Comparison of ENCODE assay signal across 2 cellular contexts in genomic region chr1:50422675-50422945, GRCh38.
TF ChIP-seq lines count a peak whose summit lies in the region.

No MANE protein-coding gene starts in this region.

TF ChIP-seq in A549, 52 proteins besides CTCF, POLR2A, EP300 and RAD21 (continued from another document):
- TF ChIP-seq REST (IDR thresholded peaks at IDR 0.05): no peak
- no peak for TF ChIP-seq ZC3H11A (IDR thresholded peaks at IDR 0.05)
- no peak for TF ChIP-seq FOSB (CRISPR knock-in tag; IDR thresholded peaks at IDR 0.05)
- TF ChIP-seq BHLHE40 (IDR thresholded peaks at IDR 0.05; ENCODE audit: low read depth, low read length): no peak
- TF ChIP-seq CBX8 (IDR thresholded peaks at IDR 0.05): no peak
- no peak for TF ChIP-seq SREBF2 (IDR thresholded peaks at IDR 0.05)
- no peak for TF ChIP-seq EHMT2 (IDR thresholded peaks at IDR 0.05; ENCODE audit: low read depth)
- no peak for TF ChIP-seq RARB (CRISPR knock-in tag; IDR thresholded peaks at IDR 0.05)

TF ChIP-seq in K562, 482 proteins besides CTCF, POLR2A, EP300 and RAD21 (continued from another document):
- TF ChIP-seq CTCFL (IDR thresholded peaks at IDR 0.05; ENCODE audit: borderline replicate concordance, insufficient read depth, low read depth, low read length, poor library complexity, severe bottlenecking): no peak
- peak; percentile 20 for TF ChIP-seq HMGN3 (IDR thresholded peaks at IDR 0.05; ENCODE audit: borderline replicate concordance, extremely low read depth, insufficient read length, low read depth, low read length)
- no peak for TF ChIP-seq COPS2 (conservative IDR thresholded peaks at IDR 0.05)
- TF ChIP-seq ZNF561 (CRISPR knock-in tag; conservative IDR thresholded peaks at IDR 0.05): no peak
